In the genomic region with DNA sequence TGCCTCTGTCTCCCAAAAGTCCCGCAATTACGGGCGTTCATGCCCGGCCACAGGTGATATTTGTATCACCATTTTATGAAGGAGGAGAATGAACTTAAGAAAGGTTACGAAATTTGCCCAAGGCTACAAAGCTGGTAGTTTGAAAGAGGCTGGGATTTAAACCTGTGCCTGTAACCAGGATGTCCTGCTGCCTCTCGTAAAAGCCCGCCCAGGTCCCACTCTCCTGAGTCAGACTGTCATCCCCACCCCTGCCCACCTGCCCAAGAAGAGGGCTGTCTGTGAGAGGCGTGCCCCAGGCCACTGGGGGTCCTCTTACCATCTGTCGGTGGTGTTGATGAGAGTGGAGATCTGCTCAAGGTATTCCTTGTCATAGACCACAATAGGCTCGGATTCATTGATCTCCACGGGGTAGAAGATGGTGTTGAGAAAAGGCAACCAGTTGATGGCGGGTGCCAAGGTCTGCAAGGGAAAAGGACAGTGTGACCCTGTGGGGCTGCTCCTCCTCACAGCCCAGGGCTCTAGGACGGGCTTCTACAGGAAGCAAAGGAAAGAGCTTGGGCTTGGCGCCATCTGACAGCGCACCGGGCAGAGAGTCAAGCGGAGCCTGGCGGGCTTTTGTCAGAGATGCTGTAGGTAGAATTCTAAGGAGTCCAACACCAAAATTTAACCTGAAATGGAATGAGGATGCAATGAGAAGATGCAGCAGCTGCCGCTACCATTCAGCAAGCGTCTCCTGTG, we compare ENCODE assay signal across 18 cellular contexts. TPM values are rescaled to one million over a fixed set of nuclear protein-coding genes. Genes with fewer than 3 reads are reported as not detected.
DNase-seq lines count a peak whose midpoint lies in the region; TF ChIP-seq lines count a peak whose summit lies in the region.
"Had no signal": no experiment of that assay in that cellular context is flagged by ENCODE, and none has a peak within 500 bp of the region (broad histone marks: within the 10 kb centered on the region; RNA-seq: fewer than 3 reads in every experiment).

No MANE protein-coding gene starts in this region.

- TF ChIP-seq CTCF in RWPE1 (conservative IDR thresholded peaks at IDR 0.05; ENCODE audit: low read depth): no peak
- no peak for TF ChIP-seq CTCF in chondrocyte (IDR thresholded peaks at IDR 0.05)
- TF ChIP-seq CTCF in progenitor cell of endocrine pancreas (IDR thresholded peaks at IDR 0.05; ENCODE audit: unreplicated experiment): no peak

- H3K9me3 Mint-ChIP-seq in activated naive CD4-positive, alpha-beta T cell treated with anti-CD3 and anti-CD28 coated beads, Interleukin-2, amount 50 U/mL, for 24 hours: no peaks in the 10 kb centered on the region
- H3K9me3 Mint-ChIP-seq in activated naive CD4-positive, alpha-beta T cell treated with anti-CD3 and anti-CD28 coated beads, Interleukin-2, amount 10 ng/mL, durations not matched to agents 7 days and 5 days: no peaks in the 10 kb centered on the region
- H3K9me3 Mint-ChIP-seq in chondrocyte (ENCODE audit: low read depth): no peaks in the 10 kb centered on the region
- H3K9me3 Mint-ChIP-seq in progenitor cell of endocrine pancreas (ENCODE audit: low read depth): no peaks in the 10 kb centered on the region
- H3K9me3 Mint-ChIP-seq: HFFc6 had no signal

- no peak for DNase-seq in activated naive CD4-positive, alpha-beta T cell treated with anti-CD3 and anti-CD28 coated beads, Interleukin-2, amount 10 ng/mL, durations not matched to agents 7 days and 5 days
- DNase-seq in RWPE1 (ENCODE audit: low spot score) (no peak), chondrocyte (ENCODE audit: low spot score) (no peak), progenitor cell of endocrine pancreas (ENCODE audit: low spot score, unreplicated experiment) (no peak), HT-29 (ENCODE audit: low spot score) (no peak), GM03348 (ENCODE audit: low spot score) (no peak)
- DNase-seq: ACHN, AML-193, DMS 273 treated with DMSO at 0.1 percent for 48 hours, HFFc6, NCI-H187 treated with DMSO at 0.1 percent for 48 hours, NCI-H2171 treated with DMSO at 0.1 percent for 48 hours, NCI-H446 treated with DMSO at 0.1 percent for 48 hours, NCI-H774 had no signal

- H3K27ac Mint-ChIP-seq in activated naive CD4-positive, alpha-beta T cell treated with anti-CD3 and anti-CD28 coated beads, Interleukin-2, amount 50 U/mL, for 24 hours: peak overlapping the region; percentile 18
- no peak overlapping the region for H3K27ac Mint-ChIP-seq in activated naive CD4-positive, alpha-beta T cell treated with anti-CD3 and anti-CD28 coated beads, Interleukin-2, amount 10 ng/mL, durations not matched to agents 7 days and 5 days
- H3K27ac Mint-ChIP-seq in chondrocyte (ENCODE audit: unreplicated experiment) (peak overlapping the region; percentile 41), progenitor cell of endocrine pancreas (peak overlapping the region; percentile 74)
- H3K27ac Mint-ChIP-seq: CD14-positive monocyte had no signal

- POLR2A ChIA-PET in RWPE1 (lab: Yijun Ruan, JAX; ENCODE audit: low non-redundant PET): no interaction called here

- peaks cover 5% of the 10 kb centered on the region for H3K4me1 Mint-ChIP-seq in activated naive CD4-positive, alpha-beta T cell treated with anti-CD3 and anti-CD28 coated beads, Interleukin-2, amount 50 U/mL, for 24 hours
- H3K4me1 Mint-ChIP-seq in activated naive CD4-positive, alpha-beta T cell treated with anti-CD3 and anti-CD28 coated beads, Interleukin-2, amount 10 ng/mL, durations not matched to agents 7 days and 5 days: no peaks in the 10 kb centered on the region
- H3K4me1 Mint-ChIP-seq in chondrocyte (ENCODE audit: low read depth) (peaks cover 11% of the 10 kb centered on the region), progenitor cell of endocrine pancreas (ENCODE audit: low read depth) (peaks cover 32% of the 10 kb centered on the region)
- H3K4me1 Mint-ChIP-seq: CD14-positive monocyte had no signal

- CTCF ChIA-PET in activated naive CD4-positive, alpha-beta T cell treated with anti-CD3 and anti-CD28 coated beads, Interleukin-2, amount 10 ng/mL, durations not matched to agents 7 days and 5 days (lab: Charles Lee): interaction anchor here (0.6 to 7.3 kb wide), 6 partner anchors 8 to 122 kb away, joined by 3 to 46 read pairs (median 8); no protein-coding TSS in a partner anchor
- CTCF ChIA-PET in RWPE1 (lab: Yijun Ruan, JAX): interaction anchor here (0.5 to 1.6 kb wide), 6 partner anchors 14 to 121 kb away, joined by 3 to 9 read pairs (median 4); no protein-coding TSS in a partner anchor

- H3K27ac ChIP-seq in RWPE1: peak overlapping the region; percentile 35
- H3K27ac ChIP-seq: PC-9, SK-N-MC had no signal

- no peaks in the 10 kb centered on the region for H3K27me3 Mint-ChIP-seq in activated naive CD4-positive, alpha-beta T cell treated with anti-CD3 and anti-CD28 coated beads, Interleukin-2, amount 50 U/mL, for 24 hours
- H3K27me3 Mint-ChIP-seq in activated naive CD4-positive, alpha-beta T cell treated with anti-CD3 and anti-CD28 coated beads, Interleukin-2, amount 10 ng/mL, durations not matched to agents 7 days and 5 days: no peaks in the 10 kb centered on the region
- H3K27me3 Mint-ChIP-seq in chondrocyte (ENCODE audit: low read depth) (no peaks in the 10 kb centered on the region), progenitor cell of endocrine pancreas (no peaks in the 10 kb centered on the region)

- H3K4me3 Mint-ChIP-seq in activated naive CD4-positive, alpha-beta T cell treated with anti-CD3 and anti-CD28 coated beads, Interleukin-2, amount 50 U/mL, for 24 hours: no peak overlapping the region
- H3K4me3 Mint-ChIP-seq in activated naive CD4-positive, alpha-beta T cell treated with anti-CD3 and anti-CD28 coated beads, Interleukin-2, amount 10 ng/mL, durations not matched to agents 7 days and 5 days: no peak overlapping the region
- H3K4me3 Mint-ChIP-seq in chondrocyte (ENCODE audit: unreplicated experiment) (no peak overlapping the region), progenitor cell of endocrine pancreas (ENCODE audit: low read depth) (no peak overlapping the region)
- H3K4me3 Mint-ChIP-seq: CD14-positive monocyte, HFFc6 had no signal

- H3K36me3 Mint-ChIP-seq in activated naive CD4-positive, alpha-beta T cell treated with anti-CD3 and anti-CD28 coated beads, Interleukin-2, amount 50 U/mL, for 24 hours: peaks cover 12% of the 10 kb centered on the region
- peaks cover 48% of the 10 kb centered on the region for H3K36me3 Mint-ChIP-seq in activated naive CD4-positive, alpha-beta T cell treated with anti-CD3 and anti-CD28 coated beads, Interleukin-2, amount 10 ng/mL, durations not matched to agents 7 days and 5 days
- H3K36me3 Mint-ChIP-seq in chondrocyte (ENCODE audit: low read depth) (peaks cover 29% of the 10 kb centered on the region), progenitor cell of endocrine pancreas (ENCODE audit: insufficient read depth) (peaks cover 30% of the 10 kb centered on the region)

RNA-seq across cellular contexts. Expression of a gene that starts 43.2 kb away (rescaled TPM):
- total RNA-seq in chondrocyte (83.7 to 99.2 TPM (median 98.5 TPM) in 3 replicates), progenitor cell of endocrine pancreas (200 and 217 TPM in 2 replicates)
- 71.6 and 77.6 TPM in 2 replicates for total RNA-seq in HT-29 (2014; rRNA removed; shearing (Covaris generic))
